Comparison of ENCODE assay signal across 8 cellular contexts in the genomic region with DNA sequence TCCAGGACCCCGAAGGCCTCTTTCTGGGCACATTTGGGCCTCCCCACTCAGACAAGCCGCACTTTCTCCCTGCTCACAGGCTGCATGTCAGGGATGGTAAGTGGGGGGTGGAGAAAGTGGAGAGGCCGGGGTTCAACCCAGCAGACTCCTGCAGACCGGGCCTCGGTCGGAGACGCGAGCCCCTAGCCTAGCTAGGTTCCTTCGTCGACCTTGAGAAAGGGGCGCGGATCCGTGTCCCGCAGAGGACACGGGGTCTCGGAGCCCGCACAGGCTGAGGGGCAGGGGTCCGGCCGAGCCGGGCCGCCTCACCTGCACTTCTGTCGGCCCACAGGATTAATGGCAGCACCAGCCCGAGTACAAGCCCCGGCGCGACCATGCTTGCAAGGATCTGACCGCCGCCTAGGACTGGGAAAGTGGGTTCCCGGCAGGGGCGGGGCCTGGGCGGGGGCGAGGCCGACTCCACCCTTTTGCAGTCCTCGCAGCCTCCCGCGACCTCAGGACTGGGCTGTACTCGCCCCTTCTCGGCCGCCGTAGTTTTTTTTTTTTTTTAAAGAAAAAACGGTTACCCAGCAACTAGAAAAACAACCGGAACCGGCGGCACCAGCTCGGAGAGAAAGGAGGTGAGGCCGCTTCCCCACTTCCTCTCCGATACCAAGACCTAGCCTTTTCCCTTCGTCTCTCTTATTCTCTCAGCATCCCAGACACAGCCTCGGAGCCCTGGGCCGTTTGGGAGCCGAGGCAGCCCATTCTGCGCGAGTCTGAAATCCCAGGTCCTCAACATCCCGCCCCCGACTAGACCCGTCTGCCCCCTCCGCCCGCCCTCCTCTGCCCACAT. TPM values are rescaled to one million over a fixed set of nuclear protein-coding genes. Genes with fewer than 3 reads are reported as not detected.
DNase-seq lines count a peak whose midpoint lies in the region; ATAC-seq and TF ChIP-seq lines count a peak whose summit lies in the region.

A gene with protein sequence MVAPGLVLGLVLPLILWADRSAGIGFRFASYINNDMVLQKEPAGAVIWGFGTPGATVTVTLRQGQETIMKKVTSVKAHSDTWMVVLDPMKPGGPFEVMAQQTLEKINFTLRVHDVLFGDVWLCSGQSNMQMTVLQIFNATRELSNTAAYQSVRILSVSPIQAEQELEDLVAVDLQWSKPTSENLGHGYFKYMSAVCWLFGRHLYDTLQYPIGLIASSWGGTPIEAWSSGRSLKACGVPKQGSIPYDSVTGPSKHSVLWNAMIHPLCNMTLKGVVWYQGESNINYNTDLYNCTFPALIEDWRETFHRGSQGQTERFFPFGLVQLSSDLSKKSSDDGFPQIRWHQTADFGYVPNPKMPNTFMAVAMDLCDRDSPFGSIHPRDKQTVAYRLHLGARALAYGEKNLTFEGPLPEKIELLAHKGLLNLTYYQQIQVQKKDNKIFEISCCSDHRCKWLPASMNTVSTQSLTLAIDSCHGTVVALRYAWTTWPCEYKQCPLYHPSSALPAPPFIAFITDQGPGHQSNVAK (minus strand): TSS at position 407 of the 835 bp plus-strand sequence. CDS start 31 bp downstream, at position 376.
A gene (plus strand): TSS at position 572 of the 835 bp plus-strand sequence. CDS start 1,361 bp downstream, outside the sequence.

- peak within 1 kb of the TSS; percentile 82 for H3K4me3 ChIP-seq in smooth muscle cell

- H3K27me3 Mint-ChIP-seq in immature natural killer cell (ENCODE audit: low read depth in 3 of 3), result peaks cover 16 to 27% (median 24%) of the 10 kb centered on the region in 3 donors

- no peaks in the 10 kb centered on the region for H3K9me3 Mint-ChIP-seq in immature natural killer cell

- in situ Hi-C loops in ACHN (cut with HindIII; ENCODE audit: low pct_ligation_motif_present, low pct_unique_long_range_greater_than_20kb, low sequenced_read_pairs), result no loop called here

- H3K36me3 Mint-ChIP-seq in immature natural killer cell, result no peaks in the 10 kb centered on the region

- no peak for TF ChIP-seq CTCF in smooth muscle cell (IDR thresholded peaks at IDR 0.05; ENCODE audit: borderline replicate concordance, insufficient read depth, poor library complexity, severe bottlenecking)

- peaks cover 8% of the 10 kb centered on the region for H3K4me1 ChIP-seq in smooth muscle cell (ENCODE audit: low read depth)

- H3K27ac ChIP-seq in smooth muscle cell (ENCODE audit: low read depth), result peak within 1 kb of the TSS; percentile 65

- no peaks in the 10 kb centered on the region for H3K79me2 ChIP-seq in smooth muscle cell (ENCODE audit: low read depth)

- no peaks in the 10 kb centered on the region for H3F3A ChIP-seq in smooth muscle cell (ENCODE audit: low read depth)

- peak within 1 kb of the TSS; percentile 100 for H3K4me2 ChIP-seq in smooth muscle cell

- H4K20me1 ChIP-seq in smooth muscle cell (ENCODE audit: low read depth), result no peaks in the 10 kb centered on the region

- 1% methylated on average over 49 of the region's 58 CpGs for WGBS in smooth muscle cell (ENCODE audit: low lambda C conversion rate)

- H3K9ac ChIP-seq in smooth muscle cell (ENCODE audit: low read depth), result peak within 1 kb of the TSS; percentile 91

- H3K9me3 ChIP-seq in smooth muscle cell (replicated peaks; ENCODE audit: low read depth), result no peaks in the 10 kb centered on the region

- peak within 1 kb of the TSS; percentile 92 to 96 (median 92) for H3K4me3 Mint-ChIP-seq in immature natural killer cell

- peak within 1 kb of the TSS; percentile 80 to 97 (median 95) for H3K27ac Mint-ChIP-seq in immature natural killer cell

- H3K36me3 ChIP-seq in smooth muscle cell (ENCODE audit: low read depth), result no peaks in the 10 kb centered on the region

- H3K4me1 Mint-ChIP-seq in immature natural killer cell, result peaks cover 19 to 21% of the 10 kb centered on the region in 2 donors

- H3K27me3 ChIP-seq in smooth muscle cell (ENCODE audit: low read depth), result no peaks in the 10 kb centered on the region

- ATAC-seq in GM18867 (IDR thresholded peaks at IDR 0.05; ENCODE audit: unreplicated experiment) (peak; percentile 87), HG03097 (IDR thresholded peaks at IDR 0.05; ENCODE audit: low FRiP score, unreplicated experiment) (peak; percentile 85)

- H2AFZ ChIP-seq in smooth muscle cell (ENCODE audit: low read depth), result peak within 1 kb of the TSS; percentile 99

- DNase-seq in ACHN (peak; percentile 86), NCI-H2227 treated with DMSO at 0.1 percent for 48 hours (lab: John Stamatoyannopoulos, UW) (peak; percentile 83), immature natural killer cell (peak; percentile 86 to 90 (median 86)), smooth muscle cell (lab: John Stamatoyannopoulos, UW; ENCODE audit: unreplicated experiment) (peak; percentile 73)
- DNase-seq in activated CD4-positive, CD25-positive, alpha-beta regulatory T cell (lab: John Stamatoyannopoulos, UW), result peak; percentile 56 to 72 (median 70)
- DNase-seq in central memory CD4-positive, alpha-beta T cell, result peak; percentile 86

RNA-seq across cellular contexts. Expression of the first gene that starts in this region (rescaled TPM):
- polyA plus RNA-seq in immature natural killer cell, result 1 to 10 TPM; 1.7 to 2.9 (median 2.6) TPM
- total RNA-seq in smooth muscle cell, result 12.5 and 14.1 TPM in 2 replicates
- polyA plus RNA-seq in smooth muscle cell, result 9.7 and 11.5 TPM in 2 replicates

RNA-seq across cellular contexts. Expression of the second gene that starts in this region (rescaled TPM):
- polyA plus RNA-seq in immature natural killer cell (1 to 10 TPM in 1 of 3 donors, under 1 TPM in 1, not detected in 1; 0.36 to 1.2 TPM), smooth muscle cell (7.4 and 9.2 TPM in 2 replicates)
- 6.1 and 12.2 TPM in 2 replicates for total RNA-seq in smooth muscle cell

Comparison
In these comparisons a context has a peak if more than half of its experiments do, and no peak if none do; other contexts are left out.
1. Peak in every context shown above with its lines: DNase-seq, ATAC-seq, H3K4me3 ChIP-seq and H3K27ac ChIP-seq.